In the genomic region with DNA sequence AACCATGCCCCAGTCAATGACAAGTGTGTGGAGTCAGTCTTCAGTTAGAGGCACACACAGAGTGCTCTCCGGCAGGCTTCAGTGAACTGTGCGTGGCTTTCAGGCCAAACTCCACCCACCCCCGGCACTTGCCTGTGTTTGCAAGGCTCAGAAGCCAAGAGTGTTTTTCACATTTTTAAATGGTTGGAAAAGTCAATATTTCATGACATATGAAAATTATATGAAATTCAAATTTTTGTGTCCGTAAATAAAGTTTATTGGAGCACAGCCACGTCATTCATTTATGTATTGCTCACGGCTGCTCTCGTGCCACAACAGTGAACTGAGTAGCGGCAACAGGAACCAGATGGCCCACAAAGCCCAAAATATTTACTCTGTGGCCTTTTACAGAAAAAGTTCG, we compare ENCODE assay signal across 19 cellular contexts.
DNase-seq lines count a peak whose midpoint lies in the region; ATAC-seq, FAIRE-seq and TF ChIP-seq lines count a peak whose summit lies in the region.
"Had no signal": no experiment of that assay in that cellular context is flagged by ENCODE, and none has a peak within 500 bp of the region (broad histone marks: within the 10 kb centered on the region; RNA-seq: fewer than 3 reads in every experiment).

No MANE protein-coding gene starts in this region.

- intact Hi-C loops in natural killer cell (cut with micrococcal nuclease): no loop called here

- H3K27ac ChIP-seq in neural progenitor cell: no peak overlapping the region
- H3K27ac ChIP-seq: HL-60, testis had no signal

- H3K4me1 ChIP-seq in neural progenitor cell: no peaks in the 10 kb centered on the region
- H3K4me1 ChIP-seq: testis had no signal

- no peak overlapping the region for H3K4me2 ChIP-seq in neural progenitor cell

- H3K4me1 Mint-ChIP-seq in natural killer cell (peaks cover 84 to 85% of the 10 kb centered on the region in 2 donors), neural progenitor cell (peaks cover 12% of the 10 kb centered on the region)
- no peaks in the 10 kb centered on the region for H3K4me1 Mint-ChIP-seq in T-helper 2 cell treated with Interferon-gamma antibody and Interleukin-4, amounts not matched to agents 5 μg/mL and 100 μg/mL, for 36 hours (ENCODE audit: low read depth)

- H3K79me2 ChIP-seq in neural progenitor cell (ENCODE audit: low read depth): no peaks in the 10 kb centered on the region

- no peak overlapping the region for H2AFZ ChIP-seq in neural progenitor cell (replicated peaks)

- H3K9me3 Mint-ChIP-seq in natural killer cell: no peaks in the 10 kb centered on the region
- peaks cover 11% of the 10 kb centered on the region for H3K9me3 Mint-ChIP-seq in neural progenitor cell
- peaks cover 7% of the 10 kb centered on the region for H3K9me3 Mint-ChIP-seq in T-helper 2 cell treated with Interferon-gamma antibody and Interleukin-4, amounts not matched to agents 5 μg/mL and 100 μg/mL, for 36 hours

- H3K9ac ChIP-seq in neural progenitor cell: no peak overlapping the region

- H3K36me3 ChIP-seq in neural progenitor cell: no peaks in the 10 kb centered on the region

- peak; percentile 64 for FAIRE-seq in GM12892 (lab: Jason Lieb, UNC)
- FAIRE-seq: TTC549 had no signal

- no peaks in the 10 kb centered on the region for H3K27me3 Mint-ChIP-seq in natural killer cell (ENCODE audit: low read depth in 2 of 2)
- no peaks in the 10 kb centered on the region for H3K27me3 Mint-ChIP-seq in neural progenitor cell (ENCODE audit: insufficient read depth, low read depth)
- no peaks in the 10 kb centered on the region for H3K27me3 Mint-ChIP-seq in T-helper 2 cell treated with Interferon-gamma antibody and Interleukin-4, amounts not matched to agents 5 μg/mL and 100 μg/mL, for 36 hours (ENCODE audit: low read depth)
- H3K27me3 Mint-ChIP-seq: activated CD4-positive, alpha-beta T cell treated with anti-CD3 and anti-CD28 coated beads, Interleukin-2, amount 10 ng/mL, durations not matched to agents 7 days and 5 days had no signal

- H3K36me3 Mint-ChIP-seq in natural killer cell (no peaks in the 10 kb centered on the region), neural progenitor cell (peaks cover 4% of the 10 kb centered on the region)
- H3K36me3 Mint-ChIP-seq in T-helper 2 cell treated with Interferon-gamma antibody and Interleukin-4, amounts not matched to agents 5 μg/mL and 100 μg/mL, for 36 hours (ENCODE audit: low read depth): peaks cover 17% of the 10 kb centered on the region

- peak overlapping the region; percentile 40 for H3K4me3 Mint-ChIP-seq in natural killer cell
- no peak overlapping the region for H3K4me3 Mint-ChIP-seq in neural progenitor cell
- H3K4me3 Mint-ChIP-seq in T-helper 2 cell treated with Interferon-gamma antibody and Interleukin-4, amounts not matched to agents 5 μg/mL and 100 μg/mL, for 36 hours: no peak overlapping the region
- H3K4me3 Mint-ChIP-seq: activated CD4-positive, alpha-beta T cell treated with anti-CD3 and anti-CD28 coated beads, Interleukin-2, amount 10 ng/mL, durations not matched to agents 7 days and 5 days; endodermal cell had no signal

- TF ChIP-seq POLR2A in GM12892 (IDR thresholded peaks at IDR 0.05; ENCODE audit: low read depth, low read length): no peak

- H3F3A ChIP-seq in neural progenitor cell (ENCODE audit: low read depth): no peaks in the 10 kb centered on the region

- ATAC-seq in HG03045 (IDR thresholded peaks at IDR 0.05; ENCODE audit: unreplicated experiment) (peak; percentile 64), natural killer cell (peak in 2 of 3 donors; percentile 47 to 70)
- ATAC-seq: HCT116 had no signal

- H3K27me3 ChIP-seq in neural progenitor cell: no peaks in the 10 kb centered on the region
- H3K27me3 ChIP-seq: testis had no signal

- no peak for DNase-seq in GM12892 (ENCODE audit: insufficient read length)
- DNase-seq in dermis microvascular lymphatic vessel endothelial cell (ENCODE audit: low read depth in 2 of 2): peak; percentile 11 to 61
- no peak for DNase-seq in natural killer cell
- no peak for DNase-seq in AG08396 (ENCODE audit: low spot score)
- no peak for DNase-seq in neural progenitor cell (ENCODE audit: low spot score)
- DNase-seq in NCI-H146 treated with DMSO at 0.1 percent for 48 hours (lab: John Stamatoyannopoulos, UW; ENCODE audit: unreplicated experiment): no peak
- no peak for DNase-seq in T-helper 2 cell treated with Interferon-gamma antibody and Interleukin-4, amounts not matched to agents 5 μg/mL and 100 μg/mL, for 36 hours (ENCODE audit: low spot score)
- DNase-seq: activated CD4-positive, alpha-beta T cell treated with anti-CD3 and anti-CD28 coated beads, Interleukin-2, amount 10 ng/mL, durations not matched to agents 7 days and 5 days; activated naive CD4-positive, alpha-beta T cell; aorta; endodermal cell; NCI-H1048; NCI-H774; stimulated activated CD4-positive, alpha-beta T cell treated with anti-CD3 and anti-CD28 coated beads, Interleukin-4, amount 100 ng/mL, for 24 hours; testis had no signal

- TF ChIP-seq CTCF in natural killer cell (IDR thresholded peaks at IDR 0.05) (no peak), neural progenitor cell (IDR thresholded peaks at IDR 0.05) (no peak)

- no peak overlapping the region for H3K4me3 ChIP-seq in neural progenitor cell
- H3K4me3 ChIP-seq: testis had no signal

- no peaks in the 10 kb centered on the region for H4K20me1 ChIP-seq in neural progenitor cell (ENCODE audit: low read depth)

- peak overlapping the region; percentile 10 to 49 for H3K27ac Mint-ChIP-seq in natural killer cell
- H3K27ac Mint-ChIP-seq in neural progenitor cell: no peak overlapping the region
- no peak overlapping the region for H3K27ac Mint-ChIP-seq in T-helper 2 cell treated with Interferon-gamma antibody and Interleukin-4, amounts not matched to agents 5 μg/mL and 100 μg/mL, for 36 hours
- H3K27ac Mint-ChIP-seq: activated CD4-positive, alpha-beta T cell treated with anti-CD3 and anti-CD28 coated beads, Interleukin-2, amount 10 ng/mL, durations not matched to agents 7 days and 5 days; endodermal cell had no signal

- no peaks in the 10 kb centered on the region for H3K9me3 ChIP-seq in neural progenitor cell (ENCODE audit: low read depth)
- H3K9me3 ChIP-seq: testis had no signal

Comparison
In these comparisons a context has a peak if more than half of its experiments do, and no peak if none do; other contexts are left out.
1. DNase-seq: peak in dermis microvascular lymphatic vessel endothelial cell (2 of 2); none in GM12892 (single experiment), natural killer cell (single experiment), AG08396 (single experiment), neural progenitor cell (single experiment), NCI-H146 treated with DMSO at 0.1 percent for 48 hours (single experiment) and T-helper 2 cell treated with Interferon-gamma antibody and Interleukin-4, amounts not matched to agents 5 μg/mL and 100 μg/mL, for 36 hours (single experiment).
2. H3K27ac Mint-ChIP-seq: peak in natural killer cell (2 of 2); none in neural progenitor cell (single experiment) and T-helper 2 cell treated with Interferon-gamma antibody and Interleukin-4, amounts not matched to agents 5 μg/mL and 100 μg/mL, for 36 hours (single experiment).